ENCODE assay signal across 8 cellular contexts in genomic region chr11:7860844-7861243, GRCh38. TPM values are rescaled to one million over a fixed set of nuclear protein-coding genes. Genes with fewer than 3 reads are reported as not detected.
"Had no signal": no experiment of that assay in that cellular context is flagged by ENCODE, and none has a peak within 500 bp of the region (broad histone marks: within the 10 kb centered on the region; RNA-seq: fewer than 3 reads in every experiment).

No MANE protein-coding gene starts in this region.

RNA-seq across cellular contexts. Expression of gene OR5P3, which starts 30.2 kb away (rescaled TPM):
- polyA plus RNA-seq: heart left ventricle, immature natural killer cell, liver, pancreas, psoas muscle, sigmoid colon, small intestine, thymus had no signal
